In the genomic region with DNA sequence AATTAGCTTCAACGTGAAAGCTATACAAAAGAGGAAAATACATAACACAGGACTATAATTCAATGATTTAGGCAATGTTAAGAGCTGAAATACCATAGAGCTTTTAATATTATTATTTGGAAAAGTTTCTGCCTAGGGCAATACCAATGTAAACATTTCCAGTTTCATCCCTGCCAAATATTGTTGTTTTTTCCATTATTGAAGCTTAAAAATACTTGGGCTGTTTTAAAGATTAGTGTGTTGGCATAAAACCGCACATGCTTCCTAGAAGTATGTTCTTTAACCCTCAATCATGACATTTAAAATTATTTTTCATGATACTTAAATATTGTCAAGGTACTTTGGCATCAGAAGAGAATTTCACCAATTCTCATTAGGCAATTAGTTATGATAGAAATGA, we compare ENCODE assay signal across 14 cellular contexts. TPM values are rescaled to one million over a fixed set of nuclear protein-coding genes. Genes with fewer than 3 reads are reported as not detected.
DNase-seq lines count a peak whose midpoint lies in the region; TF ChIP-seq lines count a peak whose summit lies in the region.
"Had no signal": no experiment of that assay in that cellular context is flagged by ENCODE, and none has a peak within 500 bp of the region (broad histone marks: within the 10 kb centered on the region; RNA-seq: fewer than 3 reads in every experiment).

No MANE protein-coding gene starts in this region.

- 42 to 46% methylated on average over 2 of the region's 2 CpGs for WGBS in GM23248 (ENCODE audit: low coverage in 1 of 2, low lambda C conversion rate in 2 of 2, missing lambda C conversion rate in 2 of 2), 2 experiments

- no peak overlapping the region for H3K4me2 ChIP-seq in GM23248 (ENCODE audit: unreplicated experiment)

- no peaks in the 10 kb centered on the region for H3K79me2 ChIP-seq in GM23248 (ENCODE audit: insufficient read depth)

- peaks cover 14% of the 10 kb centered on the region for H3F3A ChIP-seq in GM23248 (ENCODE audit: insufficient read depth)

- H3K4me3 ChIP-seq in GM23248, result no peak overlapping the region
- H3K4me3 ChIP-seq in tibial artery, result peak overlapping the region in 1 of 2 donors; percentile 6

- H3K9ac ChIP-seq in GM23248, result no peak overlapping the region

- H3K27ac ChIP-seq in GM23248 (no peak overlapping the region), tibial artery (peak overlapping the region; percentile 49 to 62)
- H3K27ac ChIP-seq: HL-60 had no signal

- peak overlapping the region; percentile 24; the same call in 1 of the 2 replicates for H2AFZ ChIP-seq in GM23248

- no peak for TF ChIP-seq CTCF in tibial artery (IDR thresholded peaks at IDR 0.05)

- H3K27me3 ChIP-seq in GM23248 (replicated peaks; ENCODE audit: insufficient read depth) (no peaks in the 10 kb centered on the region), tibial artery (no peaks in the 10 kb centered on the region)

- no peaks in the 10 kb centered on the region for H4K20me1 ChIP-seq in GM23248 (ENCODE audit: insufficient read depth)

- in situ Hi-C loops in GM23248 (cut with MboI), result no loop called here

- no peaks in the 10 kb centered on the region for H3K36me3 ChIP-seq in GM23248 (ENCODE audit: low read depth)
- no peaks in the 10 kb centered on the region for H3K36me3 ChIP-seq in tibial artery

- H3K4me1 ChIP-seq in GM23248 (ENCODE audit: insufficient read depth) (peaks cover 35% of the 10 kb centered on the region), tibial artery (peaks cover 0 to 66% (median 21%) of the 10 kb centered on the region in 4 donors)

- H3K9me3 ChIP-seq in GM23248 (ENCODE audit: low read depth) (no peaks in the 10 kb centered on the region), tibial artery (no peaks in the 10 kb centered on the region)

- H3K9me2 ChIP-seq in GM23248 (ENCODE audit: insufficient read depth), result no peaks in the 10 kb centered on the region

- DNase-seq in GM23248 (peak; percentile 24), astrocyte of the hippocampus (ENCODE audit: low read depth, low spot score) (peak; percentile 34), fibroblast of peridontal ligament (ENCODE audit: extremely low read depth) (peak; percentile 51), tibial artery (no peak), SK-N-DZ (ENCODE audit: low spot score) (no peak), ureter (ENCODE audit: low spot score) (no peak), AG20443 (ENCODE audit: low spot score) (no peak)
- DNase-seq: C1 segment of cervical spinal cord, DMS 273 treated with DMSO at 0.1 percent for 48 hours, NCI-H1092, NCI-H1694, PC-3 had no signal

- intact Hi-C loops in tibial artery (cut with DNase I; ENCODE audit: low total_unique reads), result no loop called here

RNA-seq across cellular contexts. Expression of a gene that starts 18.7 kb away (rescaled TPM):
- 1.9 and 16.3 TPM in 2 replicates for total RNA-seq in GM23248 (2014; rRNA removed; shearing (Covaris generic))
- 0.93 and 1.0 TPM in 2 replicates for polyA plus RNA-seq in GM23248 (2016; fragmentation: Nextera tagmentation; extraction: Ambion mirVana)
- 1.6 and 2.0 TPM in 2 replicates for polyA plus RNA-seq in SK-N-DZ (2014; cell fraction: cytosol; rRNA removed)
- polyA plus RNA-seq in SK-N-DZ (2014; cell fraction: nucleus; rRNA removed), result 1.7 and 2.2 TPM in 2 replicates
- 9.7 TPM for total RNA-seq in ureter
- total RNA-seq: PC-3, SK-MEL-5 had no signal

Comparison
In these comparisons a context has a peak if more than half of its experiments do, and no peak if none do; other contexts are left out.
1. DNase-seq: peak in GM23248 (single experiment), astrocyte of the hippocampus (single experiment) and fibroblast of peridontal ligament (single experiment); none in tibial artery (0 of 2), SK-N-DZ (single experiment), ureter (single experiment) and AG20443 (single experiment).